8 cellular contexts compared by ENCODE assay signal in the genomic region with DNA sequence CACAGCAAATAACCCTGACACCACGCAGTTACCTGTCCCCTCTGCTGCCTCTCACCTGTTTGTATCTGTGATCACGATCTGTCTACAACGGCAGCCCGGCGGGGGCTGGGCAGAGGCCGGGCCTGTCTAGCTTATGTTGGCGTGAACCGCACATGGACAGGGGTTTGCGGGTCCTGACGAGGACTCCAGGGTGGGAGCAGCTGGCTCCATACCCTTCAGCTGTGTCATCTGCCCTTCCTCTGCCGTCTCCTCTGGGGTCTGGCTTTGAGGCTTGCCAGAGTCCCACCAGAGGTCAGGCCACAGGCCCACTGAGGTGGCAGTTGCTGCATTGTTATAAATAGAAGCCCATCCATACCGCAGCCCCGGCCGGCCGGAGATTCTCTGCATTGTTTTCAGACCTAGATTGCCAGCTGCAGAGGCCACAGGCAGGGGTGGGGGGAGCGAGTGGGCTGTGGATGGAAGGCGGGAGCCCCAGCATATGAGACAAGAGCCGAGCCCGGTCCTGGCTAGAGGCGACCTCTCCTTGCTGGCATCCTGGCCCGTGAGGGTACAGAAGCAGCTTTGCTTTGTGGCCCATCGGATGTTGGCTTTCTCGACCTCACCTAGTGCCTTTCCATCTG. TPM values are rescaled to one million over a fixed set of nuclear protein-coding genes. Genes with fewer than 3 reads are reported as not detected.
A peak's percentile ranks its signal among the peaks of the same experiment; 100 is the strongest.
DNase-seq lines count a peak whose midpoint lies in the region; ATAC-seq and TF ChIP-seq lines count a peak whose summit lies in the region.

No MANE protein-coding gene starts in this region.

- TF ChIP-seq CTCF in KMS-11 (conservative IDR thresholded peaks at IDR 0.05; ENCODE audit: low read depth, low read length) (no peak), coronary artery (IDR thresholded peaks at IDR 0.05) (no peak)

- H2AFZ ChIP-seq in KMS-11 (ENCODE audit: low read depth), result peak overlapping the region; percentile 28

- no peaks in the 10 kb centered on the region for H3K27me3 ChIP-seq in KMS-11 (ENCODE audit: insufficient read depth, low read depth)
- no peaks in the 10 kb centered on the region for H3K27me3 ChIP-seq in naive thymus-derived CD4-positive, alpha-beta T cell (ENCODE audit: control insufficient read depth in 2 of 2, insufficient read depth in 2 of 2, low read length in 2 of 2)

- H3K4me2 ChIP-seq in KMS-11, result peak overlapping the region; percentile 72

- no peaks in the 10 kb centered on the region for H3K9me3 ChIP-seq in naive thymus-derived CD4-positive, alpha-beta T cell (ENCODE audit: control insufficient read depth in 2 of 3, low read length in 3 of 3)

- no peaks in the 10 kb centered on the region for H3K36me3 ChIP-seq in KMS-11 (ENCODE audit: insufficient read depth)
- H3K36me3 ChIP-seq in naive thymus-derived CD4-positive, alpha-beta T cell (ENCODE audit: control insufficient read depth in 2 of 3, insufficient read depth in 3 of 3, low read length in 3 of 3), result peaks cover 0 to 25% (median 0%) of the 10 kb centered on the region in 3 experiments

- H3K4me1 Mint-ChIP-seq in activated T-cell treated with anti-CD3 and anti-CD28 coated beads, Interleukin-2, amount 50 U/mL, for 72 hours (ENCODE audit: low read depth), result peaks cover 43% of the 10 kb centered on the region
- peaks cover 29 to 58% (median 45%) of the 10 kb centered on the region in 7 donors for H3K4me1 Mint-ChIP-seq in naive thymus-derived CD4-positive, alpha-beta T cell

- H3K27ac Mint-ChIP-seq in activated T-cell treated with anti-CD3 and anti-CD28 coated beads, Interleukin-2, amount 50 U/mL, for 72 hours, result peak overlapping the region; percentile 96
- H3K27ac Mint-ChIP-seq in naive thymus-derived CD4-positive, alpha-beta T cell, result peak overlapping the region; percentile 88 to 97 (median 96)

- intact Hi-C loops in naive thymus-derived CD4-positive, alpha-beta T cell (cut with micrococcal nuclease), result loop anchor here (1.0 to 5.0 kb wide), 6 partner anchors 14 to 98 kb away; no protein-coding TSS in a partner anchor

- peak; percentile 12 to 34 for ATAC-seq in activated T-cell treated with anti-CD3 and anti-CD28 coated beads, Interleukin-2, amount 50 U/mL, for 72 hours (replicated peaks in 1 of 2)
- peak; percentile 14 for ATAC-seq in naive thymus-derived CD4-positive, alpha-beta T cell

- H3K4me1 ChIP-seq in KMS-11 (ENCODE audit: low read depth, poor library complexity, severe bottlenecking), result peaks cover 39% of the 10 kb centered on the region
- peaks cover 38 to 39% of the 10 kb centered on the region in 2 donors for H3K4me1 ChIP-seq in naive thymus-derived CD4-positive, alpha-beta T cell (ENCODE audit: control insufficient read depth in 2 of 2, insufficient read depth in 2 of 2, low read length in 2 of 2)

- no peaks in the 10 kb centered on the region for H3K27me3 Mint-ChIP-seq in activated T-cell treated with anti-CD3 and anti-CD28 coated beads, Interleukin-2, amount 50 U/mL, for 72 hours (ENCODE audit: low read depth)
- no peaks in the 10 kb centered on the region for H3K27me3 Mint-ChIP-seq in naive thymus-derived CD4-positive, alpha-beta T cell

- peak overlapping the region; percentile 83 to 89 for H3K4me3 Mint-ChIP-seq in activated T-cell treated with anti-CD3 and anti-CD28 coated beads, Interleukin-2, amount 50 U/mL, for 72 hours
- peak overlapping the region; percentile 79 to 89 (median 82) for H3K4me3 Mint-ChIP-seq in naive thymus-derived CD4-positive, alpha-beta T cell

- peak overlapping the region; percentile 45; the same call in 1 of the 2 replicates for H3K9ac ChIP-seq in KMS-11

- CTCF ChIA-PET in naive thymus-derived CD4-positive, alpha-beta T cell (lab: Charles Lee), result interaction anchor here (1.1 to 1.3 kb wide), 4 partner anchors 11 to 98 kb away, joined by 3 to 4 read pairs (median 3); no protein-coding TSS in a partner anchor

- H3K36me3 Mint-ChIP-seq in activated T-cell treated with anti-CD3 and anti-CD28 coated beads, Interleukin-2, amount 50 U/mL, for 72 hours (ENCODE audit: insufficient read depth in 2 of 2), result peaks cover 0 to 9% of the 10 kb centered on the region in 2 donors
- peaks cover 8 to 15% (median 13%) of the 10 kb centered on the region in 5 donors for H3K36me3 Mint-ChIP-seq in naive thymus-derived CD4-positive, alpha-beta T cell

- POLR2A ChIA-PET in naive thymus-derived CD4-positive, alpha-beta T cell (lab: Charles Lee), result interaction anchor here (1.0 to 9.2 kb wide), 5 partner anchors 9 to 82 kb away, joined by 3 to 132 read pairs (median 50); a partner anchor contains a TSS

- H3K79me2 ChIP-seq in KMS-11 (ENCODE audit: insufficient read depth, low read depth), result no peaks in the 10 kb centered on the region

- peaks cover 2% of the 10 kb centered on the region in 2 donors for H3K9me3 Mint-ChIP-seq in activated T-cell treated with anti-CD3 and anti-CD28 coated beads, Interleukin-2, amount 50 U/mL, for 72 hours
- H3K9me3 Mint-ChIP-seq in naive thymus-derived CD4-positive, alpha-beta T cell, result peaks cover 0 to 4% (median 0%) of the 10 kb centered on the region in 11 donors

- no peaks in the 10 kb centered on the region for H4K20me1 ChIP-seq in KMS-11 (ENCODE audit: insufficient read depth)

- H3K4me3 ChIP-seq in KMS-11 (IDR thresholded peaks at IDR 0.05; ENCODE audit: insufficient read depth, low read depth, low read length), result no peak overlapping the region
- H3K4me3 ChIP-seq in coronary artery, result peak overlapping the region; percentile 40
- H3K4me3 ChIP-seq in naive thymus-derived CD4-positive, alpha-beta T cell (ENCODE audit: low read length), result peak overlapping the region; percentile 18

- H3K27ac ChIP-seq in KMS-11 (peak overlapping the region; percentile 79), coronary artery (peak overlapping the region in 1 of 2 donors; percentile 48)
- H3K27ac ChIP-seq in naive thymus-derived CD4-positive, alpha-beta T cell (ENCODE audit: low read depth, low read length), result peak overlapping the region; percentile 69

- DNase-seq in activated T-cell treated with anti-CD3 and anti-CD28 coated beads, Interleukin-2, amount 50 U/mL, for 72 hours, result no peak
- DNase-seq in activated T-cell treated with anti-CD3 and anti-CD28 coated beads for 4 hours, result no peak
- no peak for DNase-seq in coronary artery (ENCODE audit: low spot score)
- DNase-seq in naive thymus-derived CD4-positive, alpha-beta T cell, result no peak
- no peak for DNase-seq in UCSD-AML1 (lab: John Stamatoyannopoulos, UW; ENCODE audit: unreplicated experiment)
- no peak for DNase-seq in AG08395 (ENCODE audit: low spot score)
- DNase-seq in NOMO-1 treated with dmso at 0.1 percent for 144 hours (lab: John Stamatoyannopoulos, UW; ENCODE audit: unreplicated experiment), result no peak

RNA-seq across cellular contexts. Expression of a gene that starts 37.8 kb away (rescaled TPM):
- total RNA-seq in activated T-cell treated with anti-CD3 and anti-CD28 coated beads, Interleukin-2, amount 50 U/mL, for 72 hours, result 10 to 100 TPM; 38.0 to 42.3 TPM
- total RNA-seq in naive thymus-derived CD4-positive, alpha-beta T cell, result 100 to 1,000 TPM in 3 of 5 experiments, 10 to 100 TPM in 2; 64.6 to 114 (median 104) TPM
- polyA plus RNA-seq in naive thymus-derived CD4-positive, alpha-beta T cell, result 10 to 100 TPM; 10.5 to 24.8 TPM

RNA-seq across cellular contexts. Expression of a gene that starts 51.0 kb away (rescaled TPM):
- under 1 TPM; 0.23 to 0.31 TPM for total RNA-seq in activated T-cell treated with anti-CD3 and anti-CD28 coated beads, Interleukin-2, amount 50 U/mL, for 72 hours
- total RNA-seq in naive thymus-derived CD4-positive, alpha-beta T cell, result under 1 TPM in 4 of 5 experiments, not detected in 1; 0.12 to 0.24 (median 0.14) TPM
- polyA plus RNA-seq in naive thymus-derived CD4-positive, alpha-beta T cell, result under 1 TPM; 0.24 to 0.71 TPM
